8 cellular contexts compared by ENCODE assay signal in genomic region chr12:57803317-57803893, GRCh38. TPM values are rescaled to one million over a fixed set of nuclear protein-coding genes. Genes with fewer than 3 reads are reported as not detected.
DNase-seq lines count a peak whose midpoint lies in the region; ATAC-seq, FAIRE-seq and TF ChIP-seq lines count a peak whose summit lies in the region.

No MANE protein-coding gene starts in this region.

- H3K4me3 ChIP-seq in liver (ENCODE audit: low read depth in 1 of 3, low read length in 3 of 3), result no peak overlapping the region
- no peak overlapping the region for H3K4me3 ChIP-seq in thyroid gland (replicated peaks in 1 of 3)

- intact Hi-C loops in thyroid gland (cut with DNase I), result no loop called here

- TF ChIP-seq CTCF in liver (IDR thresholded peaks at IDR 0.05; ENCODE audit: low read depth, low read length, missing input control) (peak; percentile 78), thyroid gland (IDR thresholded peaks at IDR 0.05) (peak; percentile 26 to 81 (median 58))

- H3K4me1 ChIP-seq in liver (ENCODE audit: control insufficient read depth in 4 of 4, insufficient read depth in 4 of 4, low read length in 3 of 4) (no peaks in the 10 kb centered on the region), thyroid gland (no peaks in the 10 kb centered on the region)

- 58% methylated on average over 9 of the region's 9 CpGs for WGBS in liver
- 49 to 54% methylated on average over 9 of the region's 9 CpGs for WGBS in thyroid gland, 2 donors

- no peak for FAIRE-seq in HTR-8/SVneo (lab: Jason Lieb, UNC)

- peak; percentile 82 to 91 for TF ChIP-seq RAD21 in liver (IDR thresholded peaks at IDR 0.05)

- no peak overlapping the region for H3K9ac ChIP-seq in liver (ENCODE audit: low read depth in 1 of 2, low read length in 2 of 2)

- H3K27me3 ChIP-seq in liver (ENCODE audit: control insufficient read depth in 4 of 4, insufficient read depth in 4 of 4, low read length in 3 of 4) (no peaks in the 10 kb centered on the region), thyroid gland (no peaks in the 10 kb centered on the region)

- H3K36me3 ChIP-seq in liver (ENCODE audit: control insufficient read depth in 4 of 4, insufficient read depth in 3 of 4, low read depth in 1 of 4, low read length in 3 of 4) (peaks cover 4 to 62% (median 45%) of the 10 kb centered on the region in 4 donors), thyroid gland (peaks cover 57 to 83% of the 10 kb centered on the region in 2 donors)

- ATAC-seq in SK-N-SH treated with all-trans-retinoic acid at 6 μM for 48 hours (peak; percentile 87), HG03439 (IDR thresholded peaks at IDR 0.05; ENCODE audit: unreplicated experiment) (no peak), HG03457 (IDR thresholded peaks at IDR 0.05; ENCODE audit: unreplicated experiment) (no peak)

- no peaks in the 10 kb centered on the region for H3K9me3 ChIP-seq in liver (ENCODE audit: control insufficient read depth in 4 of 4, low read length in 3 of 4)
- H3K9me3 ChIP-seq in thyroid gland, result no peaks in the 10 kb centered on the region

- H3K27ac ChIP-seq in liver (ENCODE audit: low read depth in 1 of 2, low read length in 2 of 2), result no peak overlapping the region
- H3K27ac ChIP-seq in thyroid gland, result no peak overlapping the region

- no peak for TF ChIP-seq POLR2A in thyroid gland (IDR thresholded peaks at IDR 0.05)

- peak; percentile 85 for DNase-seq in DMS53 (lab: John Stamatoyannopoulos, UW)
- peak; percentile 61 for DNase-seq in HTR-8/SVneo (ENCODE audit: insufficient read length, low spot score)
- peak; percentile 76 for DNase-seq in cerebellar cortex (ENCODE audit: low spot score)
- peak; percentile 44 to 49 for DNase-seq in thyroid gland

TF ChIP-seq in SK-N-SH treated with all-trans-retinoic acid at 6 μM for 48 hours, 23 proteins besides CTCF, POLR2A, EP300 and RAD21:
- TF ChIP-seq CSRNP3 (CRISPR knock-in tag; IDR thresholded peaks at IDR 0.05) (no peak), TOX (CRISPR knock-in tag; IDR thresholded peaks at IDR 0.05; ENCODE audit: borderline replicate concordance) (no peak), SNAI2 (CRISPR knock-in tag; IDR thresholded peaks at IDR 0.05) (no peak), ZNF70 (CRISPR knock-in tag; IDR thresholded peaks at IDR 0.05) (peak; percentile 31; the same call in 1 of the 2 replicates)
TF ChIP-seq in SK-N-SH treated with all-trans-retinoic acid at 6 μM for 48 hours: peak in this region for 1.

TF ChIP-seq in liver, 16 proteins besides CTCF, POLR2A, EP300 and RAD21:
- TF ChIP-seq RXRA (IDR thresholded peaks at IDR 0.05) (no peak), SP1 (IDR thresholded peaks at IDR 0.05) (no peak), NR2F2 (IDR thresholded peaks at IDR 0.05) (no peak), GABPA (IDR thresholded peaks at IDR 0.05 in 1 of 2, conservative IDR thresholded peaks at IDR 0.05 in 1 of 2) (no peak), ATF3 (IDR thresholded peaks at IDR 0.05) (no peak), REST (IDR thresholded peaks at IDR 0.05) (no peak), YY1 (IDR thresholded peaks at IDR 0.05) (no peak), ZBTB33 (IDR thresholded peaks at IDR 0.05) (no peak), HNF4A (conservative IDR thresholded peaks at IDR 0.05) (no peak), TAF1 (conservative IDR thresholded peaks at IDR 0.05) (no peak), MAX (IDR thresholded peaks at IDR 0.05) (no peak), JUND (IDR thresholded peaks at IDR 0.05) (no peak), FOXA2 (IDR thresholded peaks at IDR 0.05) (no peak), EGR1 (IDR thresholded peaks at IDR 0.05; ENCODE audit: low read depth in 2 of 2) (no peak)

RNA-seq across cellular contexts. Expression of gene AVIL, which starts 15.1 kb away (rescaled TPM):
- 1 to 10 TPM; 1.3 to 6.4 TPM for total RNA-seq in liver
- polyA plus RNA-seq in liver, result 1 to 10 TPM in 1 of 2 donors, under 1 TPM in 1; 0.48 to 1.8 TPM
- 10 to 100 TPM in 1 of 4 donors, 1 to 10 TPM in 3; 5.1 to 15.7 (median 7.8) TPM for total RNA-seq in thyroid gland

RNA-seq across cellular contexts. Expression of gene TSFM, which starts 20.8 kb away (rescaled TPM):
- total RNA-seq in liver (10 to 100 TPM; 14.6 to 18.1 TPM), thyroid gland (10 to 100 TPM; 19.4 to 32.0 (median 25.5) TPM)
- polyA plus RNA-seq in liver, result 10 to 100 TPM; 58.2 to 60.5 TPM

RNA-seq across cellular contexts. Expression of gene EEF1AKMT3, which starts 31.0 kb away (rescaled TPM):
- total RNA-seq in liver (1 to 10 TPM; 2.2 to 6.4 TPM), thyroid gland (10 to 100 TPM; 12.1 to 20.4 (median 16.5) TPM)
- 1 to 10 TPM; 1.5 to 2.0 TPM for polyA plus RNA-seq in liver

RNA-seq across cellular contexts. Expression of gene METTL1, which starts 31.5 kb away (rescaled TPM):
- total RNA-seq in liver, result 1 to 10 TPM; 2.8 to 3.8 TPM
- polyA plus RNA-seq in liver, result 10 to 100 TPM; 10.3 to 11.2 TPM
- 10 to 100 TPM in 3 of 4 donors, 1 to 10 TPM in 1; 7.9 to 24.5 (median 13.1) TPM for total RNA-seq in thyroid gland

RNA-seq across cellular contexts. Expression of gene CYP27B1, which starts 36.5 kb away (rescaled TPM):
- total RNA-seq in liver, result 1 to 10 TPM in 1 of 2 donors, under 1 TPM in 1; 0.05 to 1.6 TPM
- under 1 TPM; 0.06 to 0.28 TPM for polyA plus RNA-seq in liver
- 10 to 100 TPM in 2 of 4 donors, 1 to 10 TPM in 2; 2.7 to 13.0 (median 10.0) TPM for total RNA-seq in thyroid gland
